In genomic region chr5:1105350-1106265, GRCh38 we compare ENCODE assay signal across 1 cellular context.
TF ChIP-seq lines count a peak whose summit lies in the region.

No MANE protein-coding gene starts in this region.

TF ChIP-seq in HepG2, 621 proteins besides CTCF, POLR2A, EP300 and RAD21 (continued from another document and continues in another):
- TF ChIP-seq, protein P1, sequence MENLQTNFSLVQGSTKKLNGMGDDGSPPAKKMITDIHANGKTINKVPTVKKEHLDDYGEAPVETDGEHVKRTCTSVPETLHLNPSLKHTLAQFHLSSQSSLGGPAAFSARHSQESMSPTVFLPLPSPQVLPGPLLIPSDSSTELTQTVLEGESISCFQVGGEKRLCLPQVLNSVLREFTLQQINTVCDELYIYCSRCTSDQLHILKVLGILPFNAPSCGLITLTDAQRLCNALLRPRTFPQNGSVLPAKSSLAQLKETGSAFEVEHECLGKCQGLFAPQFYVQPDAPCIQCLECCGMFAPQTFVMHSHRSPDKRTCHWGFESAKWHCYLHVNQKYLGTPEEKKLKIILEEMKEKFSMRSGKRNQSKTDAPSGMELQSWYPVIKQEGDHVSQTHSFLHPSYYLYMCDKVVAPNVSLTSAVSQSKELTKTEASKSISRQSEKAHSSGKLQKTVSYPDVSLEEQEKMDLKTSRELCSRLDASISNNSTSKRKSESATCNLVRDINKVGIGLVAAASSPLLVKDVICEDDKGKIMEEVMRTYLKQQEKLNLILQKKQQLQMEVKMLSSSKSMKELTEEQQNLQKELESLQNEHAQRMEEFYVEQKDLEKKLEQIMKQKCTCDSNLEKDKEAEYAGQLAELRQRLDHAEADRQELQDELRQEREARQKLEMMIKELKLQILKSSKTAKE (CRISPR knock-in tag; IDR thresholded peaks at IDR 0.05; ENCODE audit: borderline replicate concordance) = peak; percentile 58
- TF ChIP-seq RBFOX2 (IDR thresholded peaks at IDR 0.05; ENCODE audit: low read depth, low read length) (0 out of 2 replicates have a peak, but pooled peaks have one; percentile 64), HMGA1 (CRISPR knock-in tag; conservative IDR thresholded peaks at IDR 0.05) (no peak), SOX13 (IDR thresholded peaks at IDR 0.05) (peak; percentile 49; the same call in 1 of the 2 replicates), SOX13 (CRISPR knock-in tag; conservative IDR thresholded peaks at IDR 0.05 in 1 of 2, IDR thresholded peaks at IDR 0.05 in 1 of 2) (peak in 1 of 2 experiments; percentile 58; a peak in 2 of 4 replicates), HMG20A (CRISPR knock-in tag; IDR thresholded peaks at IDR 0.05; ENCODE audit: borderline replicate concordance) (peak; percentile 54; the same call in 1 of the 2 replicates), FOXA3 (CRISPR knock-in tag; IDR thresholded peaks at IDR 0.05) (peak; percentile 46; the same call in 1 of the 2 replicates), PHF20 (CRISPR knock-in tag; IDR thresholded peaks at IDR 0.05) (0 out of 2 replicates have a peak, but pooled peaks have one; percentile 33), MEIS1 (CRISPR knock-in tag; IDR thresholded peaks at IDR 0.05; ENCODE audit: borderline replicate concordance) (peak; percentile 52; the same call in 1 of the 2 replicates), HOXA3 (CRISPR knock-in tag; IDR thresholded peaks at IDR 0.05) (peak; percentile 61; the same call in 1 of the 2 replicates), ZBTB7B (CRISPR knock-in tag; IDR thresholded peaks at IDR 0.05) (0 out of 2 replicates have a peak, but pooled peaks have one; percentile 32), ATM (IDR thresholded peaks at IDR 0.05; ENCODE audit: borderline replicate concordance) (no peak), NFYB (CRISPR knock-in tag; IDR thresholded peaks at IDR 0.05) (no peak), RFX5 (IDR thresholded peaks at IDR 0.05; ENCODE audit: low read depth, low read length) (0 out of 2 replicates have a peak, but pooled peaks have one; percentile 5), AGO2 (optimal IDR thresholded peaks at IDR 0.05; ENCODE audit: low read depth, low read length) (peak; percentile 75), MAZ (IDR thresholded peaks at IDR 0.05; ENCODE audit: borderline replicate concordance, low read depth, low read length) (no peak), MAZ (CRISPR knock-in tag; IDR thresholded peaks at IDR 0.05; ENCODE audit: low read depth) (0 out of 2 replicates have a peak, but pooled peaks have one; percentile 4), ZNF317 (CRISPR knock-in tag; IDR thresholded peaks at IDR 0.05) (0 out of 2 replicates have a peak, but pooled peaks have one; percentile 55), TSC22D2 (CRISPR knock-in tag; IDR thresholded peaks at IDR 0.05; ENCODE audit: borderline replicate concordance) (no peak), NR2F2 (IDR thresholded peaks at IDR 0.05; ENCODE audit: borderline replicate concordance, low read depth) (no peak), MYNN (CRISPR knock-in tag; IDR thresholded peaks at IDR 0.05; ENCODE audit: low read depth) (0 out of 2 replicates have a peak, but pooled peaks have one; percentile 27), NONO (IDR thresholded peaks at IDR 0.05) (no peak), NONO (CRISPR knock-in tag; conservative IDR thresholded peaks at IDR 0.05) (peak; percentile 50; the same call in 1 of the 2 replicates), RFXAP (CRISPR knock-in tag; IDR thresholded peaks at IDR 0.05; ENCODE audit: borderline replicate concordance) (no peak), ZNF543 (CRISPR knock-in tag; IDR thresholded peaks at IDR 0.05) (0 out of 2 replicates have a peak, but pooled peaks have one; percentile 33), ZNF746 (CRISPR knock-in tag; IDR thresholded peaks at IDR 0.05) (peak; percentile 43; the same call in 1 of the 2 replicates), HOXA5 (CRISPR knock-in tag; IDR thresholded peaks at IDR 0.05) (0 out of 2 replicates have a peak, but pooled peaks have one; percentile 10), KLF12 (CRISPR knock-in tag; IDR thresholded peaks at IDR 0.05; ENCODE audit: borderline replicate concordance) (peak; percentile 69; the same call in 1 of the 2 replicates), NR3C1 (CRISPR knock-in tag; IDR thresholded peaks at IDR 0.05) (no peak), FOXM1 (CRISPR knock-in tag; IDR thresholded peaks at IDR 0.05) (no peak), ZNF431 (CRISPR knock-in tag; IDR thresholded peaks at IDR 0.05; ENCODE audit: borderline replicate concordance, low read depth) (peak; percentile 64; the same call in 1 of the 2 replicates), KLF16 (CRISPR knock-in tag; IDR thresholded peaks at IDR 0.05) (peak in 1 of 2 experiments; percentile 74; a peak in 1 of 4 replicates), ZNF619 (CRISPR knock-in tag; IDR thresholded peaks at IDR 0.05) (no peak), AGO1 (IDR thresholded peaks at IDR 0.05; ENCODE audit: low read depth, low read length, poor library complexity, severe bottlenecking) (peak; percentile 61), HNF4G (IDR thresholded peaks at IDR 0.05; ENCODE audit: borderline replicate concordance, low read depth, low read length) (peak; percentile 77; the same call in 1 of the 2 replicates), HNF4G (CRISPR knock-in tag; IDR thresholded peaks at IDR 0.05; ENCODE audit: borderline replicate concordance, low read depth) (peak; percentile 28; the same call in 1 of the 2 replicates), RXRB (CRISPR knock-in tag; IDR thresholded peaks at IDR 0.05; ENCODE audit: borderline replicate concordance) (peak; percentile 81), ZNF441 (CRISPR knock-in tag; IDR thresholded peaks at IDR 0.05; ENCODE audit: borderline replicate concordance) (peak; percentile 21; the same call in 1 of the 2 replicates), SMAD1 (CRISPR knock-in tag; IDR thresholded peaks at IDR 0.05; ENCODE audit: borderline replicate concordance, low read depth) (peak; percentile 21; the same call in 1 of the 2 replicates), PHF21A (CRISPR knock-in tag; IDR thresholded peaks at IDR 0.05) (peak; percentile 91), SMC3 (IDR thresholded peaks at IDR 0.05; ENCODE audit: low read length) (no peak), MED1 (CRISPR knock-in tag; IDR thresholded peaks at IDR 0.05) (peak; percentile 61), ZFP36L1 (CRISPR knock-in tag; IDR thresholded peaks at IDR 0.05) (0 out of 2 replicates have a peak, but pooled peaks have one; percentile 41), PRDM10 (CRISPR knock-in tag; IDR thresholded peaks at IDR 0.05; ENCODE audit: low read depth) (0 out of 2 replicates have a peak, but pooled peaks have one; percentile 20), ZNF782 (CRISPR knock-in tag; IDR thresholded peaks at IDR 0.05; ENCODE audit: borderline replicate concordance) (peak; percentile 11; the same call in 1 of the 2 replicates), ZNF788 (CRISPR knock-in tag; IDR thresholded peaks at IDR 0.05; ENCODE audit: borderline replicate concordance) (no peak), TARDBP (CRISPR knock-in tag; IDR thresholded peaks at IDR 0.05) (peak; percentile 33), KAT8 (CRISPR knock-in tag; IDR thresholded peaks at IDR 0.05) (peak; percentile 57), CC2D1A (CRISPR knock-in tag; IDR thresholded peaks at IDR 0.05) (no peak), ZNF607 (CRISPR knock-in tag; IDR thresholded peaks at IDR 0.05; ENCODE audit: borderline replicate concordance) (peak; percentile 23; the same call in 1 of the 2 replicates), ZNF274 (CRISPR knock-in tag; IDR thresholded peaks at IDR 0.05) (no peak), DR1 (CRISPR knock-in tag; IDR thresholded peaks at IDR 0.05) (peak; percentile 68; the same call in 1 of the 2 replicates), ERF (CRISPR knock-in tag; IDR thresholded peaks at IDR 0.05) (0 out of 2 replicates have a peak, but pooled peaks have one; percentile 18), ZEB1 (IDR thresholded peaks at IDR 0.05; ENCODE audit: insufficient replicate concordance, low read depth) (no peak), CBFB (CRISPR knock-in tag; IDR thresholded peaks at IDR 0.05) (peak; percentile 22; the same call in 1 of the 2 replicates)
- TF ChIP-seq, protein P2, sequence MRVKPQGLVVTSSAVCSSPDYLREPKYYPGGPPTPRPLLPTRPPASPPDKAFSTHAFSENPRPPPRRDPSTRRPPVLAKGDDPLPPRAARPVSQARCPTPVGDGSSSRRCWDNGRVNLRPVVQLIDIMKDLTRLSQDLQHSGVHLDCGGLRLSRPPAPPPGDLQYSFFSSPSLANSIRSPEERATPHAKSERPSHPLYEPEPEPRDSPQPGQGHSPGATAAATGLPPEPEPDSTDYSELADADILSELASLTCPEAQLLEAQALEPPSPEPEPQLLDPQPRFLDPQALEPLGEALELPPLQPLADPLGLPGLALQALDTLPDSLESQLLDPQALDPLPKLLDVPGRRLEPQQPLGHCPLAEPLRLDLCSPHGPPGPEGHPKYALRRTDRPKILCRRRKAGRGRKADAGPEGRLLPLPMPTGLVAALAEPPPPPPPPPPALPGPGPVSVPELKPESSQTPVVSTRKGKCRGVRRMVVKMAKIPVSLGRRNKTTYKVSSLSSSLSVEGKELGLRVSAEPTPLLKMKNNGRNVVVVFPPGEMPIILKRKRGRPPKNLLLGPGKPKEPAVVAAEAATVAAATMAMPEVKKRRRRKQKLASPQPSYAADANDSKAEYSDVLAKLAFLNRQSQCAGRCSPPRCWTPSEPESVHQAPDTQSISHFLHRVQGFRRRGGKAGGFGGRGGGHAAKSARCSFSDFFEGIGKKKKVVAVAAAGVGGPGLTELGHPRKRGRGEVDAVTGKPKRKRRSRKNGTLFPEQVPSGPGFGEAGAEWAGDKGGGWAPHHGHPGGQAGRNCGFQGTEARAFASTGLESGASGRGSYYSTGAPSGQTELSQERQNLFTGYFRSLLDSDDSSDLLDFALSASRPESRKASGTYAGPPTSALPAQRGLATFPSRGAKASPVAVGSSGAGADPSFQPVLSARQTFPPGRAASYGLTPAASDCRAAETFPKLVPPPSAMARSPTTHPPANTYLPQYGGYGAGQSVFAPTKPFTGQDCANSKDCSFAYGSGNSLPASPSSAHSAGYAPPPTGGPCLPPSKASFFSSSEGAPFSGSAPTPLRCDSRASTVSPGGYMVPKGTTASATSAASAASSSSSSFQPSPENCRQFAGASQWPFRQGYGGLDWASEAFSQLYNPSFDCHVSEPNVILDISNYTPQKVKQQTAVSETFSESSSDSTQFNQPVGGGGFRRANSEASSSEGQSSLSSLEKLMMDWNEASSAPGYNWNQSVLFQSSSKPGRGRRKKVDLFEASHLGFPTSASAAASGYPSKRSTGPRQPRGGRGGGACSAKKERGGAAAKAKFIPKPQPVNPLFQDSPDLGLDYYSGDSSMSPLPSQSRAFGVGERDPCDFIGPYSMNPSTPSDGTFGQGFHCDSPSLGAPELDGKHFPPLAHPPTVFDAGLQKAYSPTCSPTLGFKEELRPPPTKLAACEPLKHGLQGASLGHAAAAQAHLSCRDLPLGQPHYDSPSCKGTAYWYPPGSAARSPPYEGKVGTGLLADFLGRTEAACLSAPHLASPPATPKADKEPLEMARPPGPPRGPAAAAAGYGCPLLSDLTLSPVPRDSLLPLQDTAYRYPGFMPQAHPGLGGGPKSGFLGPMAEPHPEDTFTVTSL (CRISPR knock-in tag; IDR thresholded peaks at IDR 0.05; ENCODE audit: borderline replicate concordance) = peak; percentile 21; the same call in 1 of the 2 replicates
- TF ChIP-seq, protein P3, sequence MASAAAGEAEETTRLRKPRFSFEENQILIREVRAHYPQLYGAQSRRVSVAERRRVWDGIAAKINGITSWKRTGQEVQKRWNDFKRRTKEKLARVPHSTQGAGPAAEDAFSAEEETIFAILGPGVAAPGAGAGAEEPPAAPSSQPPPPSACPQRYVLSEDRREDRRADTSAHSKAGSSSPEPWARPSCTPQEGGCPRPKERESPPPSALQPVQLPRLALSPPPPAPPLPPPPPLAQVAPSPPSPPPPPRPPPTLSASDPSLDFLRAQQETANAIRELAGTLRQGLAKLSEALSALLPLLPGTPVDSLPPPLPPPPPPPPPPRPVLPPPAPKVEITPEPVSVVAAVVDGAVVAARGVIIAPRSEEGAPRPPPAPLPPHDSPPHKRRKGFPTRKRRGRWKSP (CRISPR knock-in tag; IDR thresholded peaks at IDR 0.05) = 0 out of 2 replicates have a peak, but pooled peaks have one; percentile 38
- TF ChIP-seq, protein P4, sequence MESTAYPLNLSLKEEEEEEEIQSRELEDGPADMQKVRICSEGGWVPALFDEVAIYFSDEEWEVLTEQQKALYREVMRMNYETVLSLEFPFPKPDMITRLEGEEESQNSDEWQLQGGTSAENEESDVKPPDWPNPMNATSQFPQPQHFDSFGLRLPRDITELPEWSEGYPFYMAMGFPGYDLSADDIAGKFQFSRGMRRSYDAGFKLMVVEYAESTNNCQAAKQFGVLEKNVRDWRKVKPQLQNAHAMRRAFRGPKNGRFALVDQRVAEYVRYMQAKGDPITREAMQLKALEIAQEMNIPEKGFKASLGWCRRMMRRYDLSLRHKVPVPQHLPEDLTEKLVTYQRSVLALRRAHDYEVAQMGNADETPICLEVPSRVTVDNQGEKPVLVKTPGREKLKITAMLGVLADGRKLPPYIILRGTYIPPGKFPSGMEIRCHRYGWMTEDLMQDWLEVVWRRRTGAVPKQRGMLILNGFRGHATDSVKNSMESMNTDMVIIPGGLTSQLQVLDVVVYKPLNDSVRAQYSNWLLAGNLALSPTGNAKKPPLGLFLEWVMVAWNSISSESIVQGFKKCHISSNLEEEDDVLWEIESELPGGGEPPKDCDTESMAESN (CRISPR knock-in tag; conservative IDR thresholded peaks at IDR 0.05) = 0 out of 2 replicates have a peak, but pooled peaks have one; percentile 49
- TF ChIP-seq, protein P5, sequence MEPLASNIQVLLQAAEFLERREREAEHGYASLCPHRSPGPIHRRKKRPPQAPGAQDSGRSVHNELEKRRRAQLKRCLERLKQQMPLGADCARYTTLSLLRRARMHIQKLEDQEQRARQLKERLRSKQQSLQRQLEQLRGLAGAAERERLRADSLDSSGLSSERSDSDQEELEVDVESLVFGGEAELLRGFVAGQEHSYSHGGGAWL (CRISPR knock-in tag; IDR thresholded peaks at IDR 0.05) = 0 out of 2 replicates have a peak, but pooled peaks have one; percentile 6
